8 cellular contexts compared by ENCODE assay signal in the genomic region with DNA sequence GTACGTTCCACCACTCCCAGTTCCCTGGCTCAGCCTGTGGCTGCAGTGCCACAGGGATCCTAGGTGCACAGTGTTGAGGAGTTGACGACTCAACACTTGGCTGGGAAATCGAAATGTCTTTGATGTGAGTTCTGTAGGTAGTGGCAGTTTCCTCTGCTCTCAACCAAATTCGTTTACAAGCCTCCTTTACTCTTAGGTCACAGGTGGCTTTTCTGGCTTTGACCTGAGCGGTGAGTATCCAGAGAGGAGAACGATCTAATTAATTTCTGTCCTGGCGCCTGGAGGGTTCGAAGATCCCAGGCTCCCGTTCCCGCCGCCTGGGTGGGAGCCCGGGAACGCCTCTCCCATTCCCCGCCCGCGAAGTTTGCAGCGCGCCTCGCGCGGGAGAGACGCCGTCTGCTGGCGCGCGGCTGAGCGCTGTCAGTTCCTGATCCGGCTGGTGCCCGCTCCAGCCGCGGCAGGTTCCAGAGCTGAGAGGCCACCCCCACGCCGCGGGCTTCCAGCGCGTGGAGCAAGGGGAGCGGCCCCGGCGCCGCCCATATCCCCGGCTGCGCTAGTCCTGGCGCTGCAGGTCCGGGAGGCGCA. TPM values are rescaled to one million over a fixed set of nuclear protein-coding genes. Genes with fewer than 3 reads are reported as not detected.
DNase-seq lines count a peak whose midpoint lies in the region; ATAC-seq and TF ChIP-seq lines count a peak whose summit lies in the region.

A gene with protein sequence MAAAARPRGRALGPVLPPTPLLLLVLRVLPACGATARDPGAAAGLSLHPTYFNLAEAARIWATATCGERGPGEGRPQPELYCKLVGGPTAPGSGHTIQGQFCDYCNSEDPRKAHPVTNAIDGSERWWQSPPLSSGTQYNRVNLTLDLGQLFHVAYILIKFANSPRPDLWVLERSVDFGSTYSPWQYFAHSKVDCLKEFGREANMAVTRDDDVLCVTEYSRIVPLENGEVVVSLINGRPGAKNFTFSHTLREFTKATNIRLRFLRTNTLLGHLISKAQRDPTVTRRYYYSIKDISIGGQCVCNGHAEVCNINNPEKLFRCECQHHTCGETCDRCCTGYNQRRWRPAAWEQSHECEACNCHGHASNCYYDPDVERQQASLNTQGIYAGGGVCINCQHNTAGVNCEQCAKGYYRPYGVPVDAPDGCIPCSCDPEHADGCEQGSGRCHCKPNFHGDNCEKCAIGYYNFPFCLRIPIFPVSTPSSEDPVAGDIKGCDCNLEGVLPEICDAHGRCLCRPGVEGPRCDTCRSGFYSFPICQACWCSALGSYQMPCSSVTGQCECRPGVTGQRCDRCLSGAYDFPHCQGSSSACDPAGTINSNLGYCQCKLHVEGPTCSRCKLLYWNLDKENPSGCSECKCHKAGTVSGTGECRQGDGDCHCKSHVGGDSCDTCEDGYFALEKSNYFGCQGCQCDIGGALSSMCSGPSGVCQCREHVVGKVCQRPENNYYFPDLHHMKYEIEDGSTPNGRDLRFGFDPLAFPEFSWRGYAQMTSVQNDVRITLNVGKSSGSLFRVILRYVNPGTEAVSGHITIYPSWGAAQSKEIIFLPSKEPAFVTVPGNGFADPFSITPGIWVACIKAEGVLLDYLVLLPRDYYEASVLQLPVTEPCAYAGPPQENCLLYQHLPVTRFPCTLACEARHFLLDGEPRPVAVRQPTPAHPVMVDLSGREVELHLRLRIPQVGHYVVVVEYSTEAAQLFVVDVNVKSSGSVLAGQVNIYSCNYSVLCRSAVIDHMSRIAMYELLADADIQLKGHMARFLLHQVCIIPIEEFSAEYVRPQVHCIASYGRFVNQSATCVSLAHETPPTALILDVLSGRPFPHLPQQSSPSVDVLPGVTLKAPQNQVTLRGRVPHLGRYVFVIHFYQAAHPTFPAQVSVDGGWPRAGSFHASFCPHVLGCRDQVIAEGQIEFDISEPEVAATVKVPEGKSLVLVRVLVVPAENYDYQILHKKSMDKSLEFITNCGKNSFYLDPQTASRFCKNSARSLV (N-terminal part only) (plus strand): TSS at position 423 of the 585 bp plus-strand sequence. CDS start 231 bp downstream, outside the sequence.

- no peaks in the 10 kb centered on the region for H3K79me2 ChIP-seq in neural progenitor cell (ENCODE audit: low read depth)

- H2AFZ ChIP-seq in neural progenitor cell (replicated peaks) = peak within 1 kb of the TSS; percentile 90

- H3K9ac ChIP-seq in neural progenitor cell = no peak within 1 kb of the TSS

- ATAC-seq in gastroesophageal sphincter (peak; percentile 91), GM18873 (IDR thresholded peaks at IDR 0.05; ENCODE audit: low FRiP score, unreplicated experiment) (no peak)

- no peak within 1 kb of the TSS for H3K27ac Mint-ChIP-seq in activated T-helper 2 cell treated with anti-CD3 and anti-CD28 coated beads, Interferon-gamma antibody, Interleukin-2, Interleukin-4, amounts not matched to agents 10 μg/mL and 5 μg/mL and 100 μg/mL, durations not matched to agents 14 hours and 24 hours and 36 hours
- no peak within 1 kb of the TSS for H3K27ac Mint-ChIP-seq in neural progenitor cell

- no peak for TF ChIP-seq POLR2A in gastroesophageal sphincter (IDR thresholded peaks at IDR 0.05)

- TF ChIP-seq CTCF in AG04449 (IDR thresholded peaks at IDR 0.05; ENCODE audit: insufficient read depth, low read length, missing control alignments) (peak; percentile 23), GM20000 (IDR thresholded peaks at IDR 0.05; ENCODE audit: extremely low read depth, missing control alignments) (peak; percentile 19), gastroesophageal sphincter (IDR thresholded peaks at IDR 0.05) (peak in 1 of 4 experiments; percentile 52), neural progenitor cell (IDR thresholded peaks at IDR 0.05) (peak; percentile 15)

- intact Hi-C loops in activated T-helper 2 cell treated with anti-CD3 and anti-CD28 coated beads, Interferon-gamma antibody, Interleukin-2, Interleukin-4, amounts not matched to agents 10 μg/mL and 5 μg/mL and 100 μg/mL, durations not matched to agents 14 hours and 24 hours and 36 hours (cut with micrococcal nuclease) = no loop called here

- H4K20me1 ChIP-seq in neural progenitor cell (ENCODE audit: low read depth) = no peaks in the 10 kb centered on the region

- no peaks in the 10 kb centered on the region for H3K36me3 Mint-ChIP-seq in activated T-helper 2 cell treated with anti-CD3 and anti-CD28 coated beads, Interferon-gamma antibody, Interleukin-2, Interleukin-4, amounts not matched to agents 10 μg/mL and 5 μg/mL and 100 μg/mL, durations not matched to agents 14 hours and 24 hours and 36 hours (ENCODE audit: low read depth)
- H3K36me3 Mint-ChIP-seq in neural progenitor cell = no peaks in the 10 kb centered on the region

- H3K4me1 Mint-ChIP-seq in activated T-helper 2 cell treated with anti-CD3 and anti-CD28 coated beads, Interferon-gamma antibody, Interleukin-2, Interleukin-4, amounts not matched to agents 10 μg/mL and 5 μg/mL and 100 μg/mL, durations not matched to agents 14 hours and 24 hours and 36 hours (ENCODE audit: low read depth) = no peaks in the 10 kb centered on the region
- peaks cover 9% of the 10 kb centered on the region for H3K4me1 Mint-ChIP-seq in neural progenitor cell

- peak within 1 kb of the TSS in 3 of 4 donors; percentile 67 to 74 (median 73) for H3K27ac ChIP-seq in gastroesophageal sphincter
- no peak within 1 kb of the TSS for H3K27ac ChIP-seq in neural progenitor cell
- H3K27ac ChIP-seq in SJCRH30 = no peak within 1 kb of the TSS

- H3K9me3 ChIP-seq in gastroesophageal sphincter (no peaks in the 10 kb centered on the region), neural progenitor cell (ENCODE audit: low read depth) (no peaks in the 10 kb centered on the region), SJCRH30 (replicated peaks) (no peaks in the 10 kb centered on the region)

- peak within 1 kb of the TSS; percentile 52 for H3K4me3 ChIP-seq in AG04449 (ENCODE audit: low read depth, low read length)
- H3K4me3 ChIP-seq in gastroesophageal sphincter = peak within 1 kb of the TSS; percentile 44 to 80
- peak within 1 kb of the TSS; percentile 62 for H3K4me3 ChIP-seq in neural progenitor cell
- no peak within 1 kb of the TSS for H3K4me3 ChIP-seq in SJCRH30

- DNase-seq in AG04449 (ENCODE audit: low read depth, low spot score) = no peak
- peak; percentile 55 for DNase-seq in GM20000 (ENCODE audit: low spot score)
- DNase-seq in NCI-H510A (lab: John Stamatoyannopoulos, UW) = peak; percentile 1
- DNase-seq in activated T-helper 2 cell treated with anti-CD3 and anti-CD28 coated beads, Interferon-gamma antibody, Interleukin-2, Interleukin-4, amounts not matched to agents 10 μg/mL and 5 μg/mL and 100 μg/mL, durations not matched to agents 14 hours and 24 hours and 36 hours (ENCODE audit: low spot score) = no peak
- DNase-seq in neural progenitor cell (ENCODE audit: low spot score) = peak; percentile 81
- no peak for DNase-seq in SJCRH30

- H3K27me3 Mint-ChIP-seq in activated T-helper 2 cell treated with anti-CD3 and anti-CD28 coated beads, Interferon-gamma antibody, Interleukin-2, Interleukin-4, amounts not matched to agents 10 μg/mL and 5 μg/mL and 100 μg/mL, durations not matched to agents 14 hours and 24 hours and 36 hours (ENCODE audit: low read depth) = peaks cover 50% of the 10 kb centered on the region
- H3K27me3 Mint-ChIP-seq in neural progenitor cell (ENCODE audit: insufficient read depth, low read depth) = peaks cover 40% of the 10 kb centered on the region

- peaks cover 10% of the 10 kb centered on the region for H3F3A ChIP-seq in neural progenitor cell (ENCODE audit: low read depth)

- CTCF ChIA-PET in AG04449 (lab: Yijun Ruan, JAX) = interaction anchor here (1.9 kb wide), 1 partner anchor 14 kb away, joined by 9 read pairs; no protein-coding TSS in a partner anchor

- peaks cover 11% of the 10 kb centered on the region for H3K27me3 ChIP-seq in gastroesophageal sphincter
- H3K27me3 ChIP-seq in neural progenitor cell = peaks cover 67% of the 10 kb centered on the region
- H3K27me3 ChIP-seq in SJCRH30 = no peaks in the 10 kb centered on the region

- H3K4me1 ChIP-seq in gastroesophageal sphincter (peaks cover 0 to 30% (median 6%) of the 10 kb centered on the region in 3 donors), neural progenitor cell (no peaks in the 10 kb centered on the region), SJCRH30 (no peaks in the 10 kb centered on the region)

- peak within 1 kb of the TSS; percentile 90 for H3K4me2 ChIP-seq in neural progenitor cell

- H3K4me3 Mint-ChIP-seq in activated T-helper 2 cell treated with anti-CD3 and anti-CD28 coated beads, Interferon-gamma antibody, Interleukin-2, Interleukin-4, amounts not matched to agents 10 μg/mL and 5 μg/mL and 100 μg/mL, durations not matched to agents 14 hours and 24 hours and 36 hours (ENCODE audit: low read depth) = peak within 1 kb of the TSS; percentile 17
- H3K4me3 Mint-ChIP-seq in neural progenitor cell = peak within 1 kb of the TSS; percentile 83

- WGBS in gastroesophageal sphincter (ENCODE audit: low coverage in 1 of 2), 2 donors = 0% methylated on average over 7 to 13 of the region's 45 CpGs

- no peaks in the 10 kb centered on the region for H3K9me3 Mint-ChIP-seq in activated T-helper 2 cell treated with anti-CD3 and anti-CD28 coated beads, Interferon-gamma antibody, Interleukin-2, Interleukin-4, amounts not matched to agents 10 μg/mL and 5 μg/mL and 100 μg/mL, durations not matched to agents 14 hours and 24 hours and 36 hours
- no peaks in the 10 kb centered on the region for H3K9me3 Mint-ChIP-seq in neural progenitor cell

- POLR2A ChIA-PET in AG04449 (lab: Yijun Ruan, JAX) = no interaction called here

- TF ChIP-seq EP300 in gastroesophageal sphincter (IDR thresholded peaks at IDR 0.05) = no peak

- H3K36me3 ChIP-seq in gastroesophageal sphincter = no peaks in the 10 kb centered on the region
- H3K36me3 ChIP-seq in neural progenitor cell = no peaks in the 10 kb centered on the region
- H3K36me3 ChIP-seq in SJCRH30 = no peaks in the 10 kb centered on the region

RNA-seq across cellular contexts. Expression of the gene that starts here (rescaled TPM):
- total RNA-seq in activated T-helper 2 cell treated with anti-CD3 and anti-CD28 coated beads, Interferon-gamma antibody, Interleukin-2, Interleukin-4, amounts not matched to agents 10 μg/mL and 5 μg/mL and 100 μg/mL, durations not matched to agents 14 hours and 24 hours and 36 hours = 0.05 TPM in 1 of 2 replicates, not detected in the other
- total RNA-seq in gastroesophageal sphincter (10 to 100 TPM in 1 of 4 donors, 1 to 10 TPM in 3; 8.3 to 13.5 (median 9.5) TPM), neural progenitor cell (ENCODE audit: low replicate concordance) (0.28 and 0.47 TPM in 2 replicates)
- total RNA-seq in SJCRH30 (2014; rRNA removed; shearing (Covaris generic)) = 0.04 and 0.08 TPM in 2 replicates

Comparison
In these comparisons a context has a peak if more than half of its experiments do, and no peak if none do; other contexts are left out.
1. Peak in DNase-seq, H3K4me3 ChIP-seq and H3K4me2 ChIP-seq in neural progenitor cell; RNA of the gene not detected or under 1 TPM.
2. DNase-seq: peak in GM20000 (single experiment) and NCI-H510A (single experiment); none in AG04449 (single experiment), activated T-helper 2 cell treated with anti-CD3 and anti-CD28 coated beads, Interferon-gamma antibody, Interleukin-2, Interleukin-4, amounts not matched to agents 10 μg/mL and 5 μg/mL and 100 μg/mL, durations not matched to agents 14 hours and 24 hours and 36 hours (single experiment) and SJCRH30 (0 of 2).
3. H3K27ac ChIP-seq: peak in gastroesophageal sphincter (3 of 4); none in neural progenitor cell (single experiment) and SJCRH30 (single experiment).